ENCODE assay signal across 8 cellular contexts in genomic region chr14:74762917-74763802, GRCh38. TPM values are rescaled to one million over a fixed set of nuclear protein-coding genes. Genes with fewer than 3 reads are reported as not detected.
DNase-seq lines count a peak whose midpoint lies in the region; ATAC-seq and TF ChIP-seq lines count a peak whose summit lies in the region.

Gene YLPM1, plus strand, starts transcription at chr14:74763316. Its CDS starts 174 bp downstream, at chr14:74763490.

- no peaks in the 10 kb centered on the region for H3K9me3 Mint-ChIP-seq in CD4-positive, CD25-positive, alpha-beta regulatory T cell
- H3K9me3 Mint-ChIP-seq in activated CD4-positive, alpha-beta memory T cell treated with anti-CD3 and anti-CD28 coated beads, Interleukin-2, amount 10 ng/mL, durations not matched to agents 7 days and 5 days: no peaks in the 10 kb centered on the region

- intact Hi-C loops in lower leg skin (cut with DNase I; ENCODE audit: low total_unique reads): no loop called here

- no peak for TF ChIP-seq CTCF in lower leg skin (IDR thresholded peaks at IDR 0.05)

- peak within 1 kb of the TSS; percentile 88 to 96 (median 95) for H3K27ac Mint-ChIP-seq in CD4-positive, CD25-positive, alpha-beta regulatory T cell
- peak within 1 kb of the TSS; percentile 77 for H3K27ac Mint-ChIP-seq in activated CD4-positive, alpha-beta memory T cell treated with anti-CD3 and anti-CD28 coated beads, Interleukin-2, amount 10 ng/mL, durations not matched to agents 7 days and 5 days

- peaks cover 54% of the 10 kb centered on the region for H3K4me1 ChIP-seq in CD4-positive, CD25-positive, alpha-beta regulatory T cell (ENCODE audit: control insufficient read depth, insufficient read depth, low read length, poor library complexity, severe bottlenecking)
- peaks cover 28 to 35% of the 10 kb centered on the region in 2 donors for H3K4me1 ChIP-seq in duodenal mucosa (ENCODE audit: control insufficient read depth in 1 of 2, insufficient read depth in 2 of 2, low read length in 2 of 2)

- no peaks in the 10 kb centered on the region for H3K36me3 ChIP-seq in CD4-positive, CD25-positive, alpha-beta regulatory T cell (ENCODE audit: control insufficient read depth, insufficient read depth, low read length)
- no peaks in the 10 kb centered on the region for H3K36me3 ChIP-seq in duodenal mucosa (ENCODE audit: control insufficient read depth in 1 of 2, insufficient read depth in 2 of 2, low read length in 2 of 2)

- ATAC-seq in CD4-positive, CD25-positive, alpha-beta regulatory T cell (ENCODE audit: low read depth in 2 of 2): peak; percentile 96 to 97
- ATAC-seq in GM19397 (IDR thresholded peaks at IDR 0.05; ENCODE audit: unreplicated experiment) (peak; percentile 95), HG03575 (IDR thresholded peaks at IDR 0.05; ENCODE audit: extremely low read depth, insufficient number of reproducible peaks, low FRiP score, unreplicated experiment) (peak; percentile 63)

- no peaks in the 10 kb centered on the region for H3K27me3 ChIP-seq in CD4-positive, CD25-positive, alpha-beta regulatory T cell (ENCODE audit: control insufficient read depth, insufficient read depth, low read length)
- no peaks in the 10 kb centered on the region for H3K27me3 ChIP-seq in duodenal mucosa (ENCODE audit: control insufficient read depth in 1 of 2, insufficient read depth in 2 of 2, low read length in 2 of 2)

- peak within 1 kb of the TSS; percentile 91 for H3K4me3 ChIP-seq in CD4-positive, CD25-positive, alpha-beta regulatory T cell (ENCODE audit: low read depth, low read length)
- H3K4me3 ChIP-seq in duodenal mucosa (ENCODE audit: low read depth in 1 of 2, low read length in 2 of 2): peak within 1 kb of the TSS; percentile 83 to 89
- H3K4me3 ChIP-seq in lower leg skin (ENCODE audit: low read depth, poor library complexity, severe bottlenecking): peak within 1 kb of the TSS; percentile 97

- H3K27ac ChIP-seq in CD4-positive, CD25-positive, alpha-beta regulatory T cell (ENCODE audit: insufficient read depth, low read length, poor library complexity, severe bottlenecking): peak within 1 kb of the TSS; percentile 92
- H3K27ac ChIP-seq in duodenal mucosa (ENCODE audit: low read depth, low read length): peak within 1 kb of the TSS; percentile 78

- POLR2A ChIA-PET in activated CD4-positive, alpha-beta memory T cell treated with anti-CD3 and anti-CD28 coated beads, Interleukin-2, amount 10 ng/mL, durations not matched to agents 7 days and 5 days (lab: Charles Lee): interaction anchor here (0.5 to 2.9 kb wide), 37 partner anchors 8 to 900 kb away, joined by 3 to 16 read pairs (median 4); partner anchors contain the start of genes AREL1, EIF2B2, FCF1 and LTBP2

- H3K36me3 Mint-ChIP-seq in CD4-positive, CD25-positive, alpha-beta regulatory T cell: peaks cover 13% of the 10 kb centered on the region
- peaks cover 28% of the 10 kb centered on the region for H3K36me3 Mint-ChIP-seq in activated CD4-positive, alpha-beta memory T cell treated with anti-CD3 and anti-CD28 coated beads, Interleukin-2, amount 10 ng/mL, durations not matched to agents 7 days and 5 days (ENCODE audit: low read depth)

- 0 to 1% methylated on average over 31 to 45 of the region's 76 CpGs for WGBS in lower leg skin, 2 donors

- CTCF ChIA-PET in activated CD4-positive, alpha-beta memory T cell treated with anti-CD3 and anti-CD28 coated beads, Interleukin-2, amount 10 ng/mL, durations not matched to agents 7 days and 5 days (lab: Charles Lee): interaction anchor here (0.7 to 2.9 kb wide), 27 partner anchors 9 to 678 kb away, joined by 3 to 16 read pairs (median 3); partner anchors contain the start of gene LTBP2

- H3K4me1 Mint-ChIP-seq in CD4-positive, CD25-positive, alpha-beta regulatory T cell: peaks cover 31 to 58% (median 41%) of the 10 kb centered on the region in 4 donors
- H3K4me1 Mint-ChIP-seq in activated CD4-positive, alpha-beta memory T cell treated with anti-CD3 and anti-CD28 coated beads, Interleukin-2, amount 10 ng/mL, durations not matched to agents 7 days and 5 days: peaks cover 43% of the 10 kb centered on the region

- peaks cover under 1% of the 10 kb centered on the region for H3K27me3 Mint-ChIP-seq in CD4-positive, CD25-positive, alpha-beta regulatory T cell
- no peaks in the 10 kb centered on the region for H3K27me3 Mint-ChIP-seq in activated CD4-positive, alpha-beta memory T cell treated with anti-CD3 and anti-CD28 coated beads, Interleukin-2, amount 10 ng/mL, durations not matched to agents 7 days and 5 days

- peak; percentile 88 to 97 (median 96) for DNase-seq in CD4-positive, CD25-positive, alpha-beta regulatory T cell
- DNase-seq in NCI-H82 treated with DMSO at 0.1 percent for 48 hours (lab: John Stamatoyannopoulos, UW; ENCODE audit: unreplicated experiment) (peak; percentile 96), lower leg skin (ENCODE audit: low spot score in 2 of 2) (peak; percentile 92 to 97)
- peak; percentile 92 for DNase-seq in activated CD4-positive, alpha-beta memory T cell treated with anti-CD3 and anti-CD28 coated beads, Interleukin-2, amount 10 ng/mL, durations not matched to agents 7 days and 5 days
- DNase-seq in stimulated activated CD4-positive, alpha-beta T cell treated with anti-CD3 and anti-CD28 coated beads, TNF-alpha, amount 100 ng/mL, for 1 hour (ENCODE audit: low read depth in 3 of 3, low spot score in 1 of 3): peak; percentile 77 to 87 (median 86)

- peak within 1 kb of the TSS; percentile 77 to 97 (median 92) for H3K4me3 Mint-ChIP-seq in CD4-positive, CD25-positive, alpha-beta regulatory T cell
- peak within 1 kb of the TSS; percentile 87 for H3K4me3 Mint-ChIP-seq in activated CD4-positive, alpha-beta memory T cell treated with anti-CD3 and anti-CD28 coated beads, Interleukin-2, amount 10 ng/mL, durations not matched to agents 7 days and 5 days

- peak in 1 of 2 donors; percentile 77 for TF ChIP-seq POLR2A in lower leg skin (IDR thresholded peaks at IDR 0.05)

- no peaks in the 10 kb centered on the region for H3K9me3 ChIP-seq in CD4-positive, CD25-positive, alpha-beta regulatory T cell (ENCODE audit: control insufficient read depth in 2 of 2, low read length in 2 of 2)
- no peaks in the 10 kb centered on the region for H3K9me3 ChIP-seq in duodenal mucosa (ENCODE audit: control insufficient read depth in 1 of 2, low read length in 2 of 2)

- peak within 1 kb of the TSS; percentile 60 to 86 for H3K9ac ChIP-seq in duodenal mucosa (ENCODE audit: low read depth in 1 of 2, low read length in 2 of 2)

RNA-seq across cellular contexts. Expression of gene YLPM1, which starts in this region (rescaled TPM):
- 93.2 TPM for total RNA-seq in CD4-positive, CD25-positive, alpha-beta regulatory T cell
- polyA plus RNA-seq in CD4-positive, CD25-positive, alpha-beta regulatory T cell: 10 to 100 TPM; 10.5 to 12.6 (median 11.5) TPM
- total RNA-seq in activated CD4-positive, alpha-beta memory T cell treated with anti-CD3 and anti-CD28 coated beads, Interleukin-2, amount 10 ng/mL, durations not matched to agents 7 days and 5 days: 10 to 100 TPM; 52.3 to 55.4 TPM
- total RNA-seq in lower leg skin: 10 to 100 TPM; 35.0 to 42.7 (median 37.5) TPM

Comparison
In these comparisons a context has a peak if more than half of its experiments do, and no peak if none do; other contexts are left out.
1. Peak in every context shown above with its lines: DNase-seq, ATAC-seq, H3K4me3 ChIP-seq and H3K27ac ChIP-seq.